8 cellular contexts compared by ENCODE assay signal in genomic region chr4:86594559-86595425, GRCh38.
DNase-seq lines count a peak whose midpoint lies in the region; ATAC-seq and TF ChIP-seq lines count a peak whose summit lies in the region.

No MANE protein-coding gene starts in this region.

- H3K4me3 ChIP-seq in choroid plexus epithelial cell (ENCODE audit: low read depth, low read length) = peak overlapping the region; percentile 81

- DNase-seq in DMS53 (lab: John Stamatoyannopoulos, UW) (peak; percentile 76), HK-2 (ENCODE audit: unreplicated experiment) (peak; percentile 74), SKM-1 treated with dmso at 0.1 percent for 144 hours (lab: John Stamatoyannopoulos, UW; ENCODE audit: unreplicated experiment) (peak; percentile 70), choroid plexus epithelial cell (ENCODE audit: low read depth) (peak; percentile 82), kidney glomerular epithelial cell (lab: John Stamatoyannopoulos, UW) (peak; percentile 57), NAMALWA (ENCODE audit: low spot score) (no peak)
- peak; percentile 2 for DNase-seq in stimulated activated CD4-positive, alpha-beta T cell treated with anti-CD3 and anti-CD28 coated beads, Interleukin-1b, Interleukin-23, amount 100 ng/mL, for 48 hours

- ATAC-seq in GM19467 (IDR thresholded peaks at IDR 0.05; ENCODE audit: unreplicated experiment) = peak; percentile 14

- peak; percentile 39 for TF ChIP-seq CTCF in choroid plexus epithelial cell (conservative IDR thresholded peaks at IDR 0.05; ENCODE audit: low read depth, low read length)
